8 cellular contexts compared by ENCODE assay signal in genomic region chr6:36911946-36912555, GRCh38. TPM values are rescaled to one million over a fixed set of nuclear protein-coding genes. Genes with fewer than 3 reads are reported as not detected.
DNase-seq lines count a peak whose midpoint lies in the region; ATAC-seq, FAIRE-seq and TF ChIP-seq lines count a peak whose summit lies in the region.

No MANE protein-coding gene starts in this region.

- H3K4me1 ChIP-seq in PC-3 (ENCODE audit: insufficient read depth, low read length) = peaks cover 57% of the 10 kb centered on the region
- H3K4me1 ChIP-seq in GM12878 (ENCODE audit: control insufficient read depth, insufficient read depth, low read length) = peaks cover 20% of the 10 kb centered on the region
- peaks cover 17% of the 10 kb centered on the region for H3K4me1 ChIP-seq in mucosa of descending colon (ENCODE audit: low read depth)
- H3K4me1 ChIP-seq in Karpas-422 (ENCODE audit: low read length) = no peaks in the 10 kb centered on the region

- no peaks in the 10 kb centered on the region for H3K79me2 ChIP-seq in PC-3 (ENCODE audit: low read length)
- no peaks in the 10 kb centered on the region for H3K79me2 ChIP-seq in GM12878 (ENCODE audit: control insufficient read depth, insufficient read depth, low read length)
- peaks cover 2% of the 10 kb centered on the region; the same call in 1 of the 2 replicates for H3K79me2 ChIP-seq in Karpas-422 (ENCODE audit: low read length)

- TF ChIP-seq CTCF in PC-3 (conservative IDR thresholded peaks at IDR 0.05; ENCODE audit: low read depth, low read length) = no peak
- no peak for TF ChIP-seq CTCF in GM12878 (IDR thresholded peaks at IDR 0.05 in 2 of 3, conservative IDR thresholded peaks at IDR 0.05 in 1 of 3; ENCODE audit: control insufficient read depth in 2 of 3, extremely low read depth in 1 of 3, insufficient read depth in 1 of 3, low read depth in 3 of 3, low read length in 3 of 3)
- no peak for TF ChIP-seq CTCF in mucosa of descending colon (IDR thresholded peaks at IDR 0.05)

- ATAC-seq in GM21529 (IDR thresholded peaks at IDR 0.05; ENCODE audit: unreplicated experiment) (peak; percentile 21), PC-3 (no peak), GM12878 (peak; percentile 49), mucosa of descending colon (no peak), sciatic nerve (no peak), left cardiac atrium (no peak)

- H3K27me3 ChIP-seq in PC-3 (ENCODE audit: low read length) (no peaks in the 10 kb centered on the region), GM12878 (replicated peaks in 1 of 2; ENCODE audit: control insufficient read depth in 2 of 2, insufficient read depth in 2 of 2, low read length in 1 of 2) (no peaks in the 10 kb centered on the region), Karpas-422 (ENCODE audit: low read length) (no peaks in the 10 kb centered on the region)

- TF ChIP-seq RAD21 in GM12878 (IDR thresholded peaks at IDR 0.05; ENCODE audit: insufficient read depth, low read depth, low read length) = no peak

- CTCF ChIA-PET in PC-3 (lab: Charles Lee) = no interaction called here
- CTCF ChIA-PET in GM12878 (lab: Yijun Ruan, JAX) = interaction anchor here (0.7 to 5.6 kb wide), 4 partner anchors 8 to 278 kb away, joined by 4 to 40 read pairs (median 4); no protein-coding TSS in a partner anchor

- BruUV-seq in PC-3 (replicated peaks; lab: Mats Ljungman, UMichigan) = no TSS peak
- BruUV-seq in GM12878 (replicated peaks; lab: Mats Ljungman, UMichigan) = no TSS peak

- H2AFZ ChIP-seq in PC-3 (ENCODE audit: low read length) = no peak overlapping the region
- no peak overlapping the region for H2AFZ ChIP-seq in GM12878 (ENCODE audit: control insufficient read depth, low read depth, low read length)
- H2AFZ ChIP-seq in Karpas-422 (ENCODE audit: low read length) = no peak overlapping the region

- no peak for TF ChIP-seq EP300 in GM12878 (IDR thresholded peaks at IDR 0.05; ENCODE audit: borderline replicate concordance in 1 of 2, control insufficient read depth in 1 of 2, low read depth in 2 of 2, low read length in 2 of 2)

- DNase-seq in AML-193 (lab: John Stamatoyannopoulos, UW) (peak; percentile 93 to 94), PC-3 (no peak), GM12878 (ENCODE audit: low read depth, low spot score) (peak; percentile 11), mucosa of descending colon (no peak), sciatic nerve (ENCODE audit: low spot score) (no peak), Karpas-422 (no peak), left cardiac atrium (no peak)

- WGBS in GM12878 (ENCODE audit: insufficient coverage, insufficient replicate concordance, low lambda C conversion rate, missing lambda C conversion rate) = 2% methylated on average over 4 of the region's 4 CpGs

- H3K36me3 ChIP-seq in PC-3 (ENCODE audit: low read depth, low read length) (peaks cover 3% of the 10 kb centered on the region; the same call in 1 of the 2 replicates), GM12878 (ENCODE audit: control insufficient read depth in 2 of 2, insufficient read depth in 2 of 2, low read length in 1 of 2) (peaks cover 4 to 5% of the 10 kb centered on the region in 2 experiments; a peak in 3 of 4 replicates), mucosa of descending colon (ENCODE audit: low read depth) (no peaks in the 10 kb centered on the region), Karpas-422 (ENCODE audit: insufficient read depth, low read length) (peaks cover 20% of the 10 kb centered on the region; the same call in 1 of the 2 replicates)

- H3K9me3 ChIP-seq in PC-3 (ENCODE audit: low read length) (no peaks in the 10 kb centered on the region), GM12878 (replicated peaks; ENCODE audit: control insufficient read depth, insufficient read depth, low read length) (no peaks in the 10 kb centered on the region), mucosa of descending colon (no peaks in the 10 kb centered on the region), Karpas-422 (ENCODE audit: low read length) (no peaks in the 10 kb centered on the region)

- peak overlapping the region; percentile 63 for H3K27ac ChIP-seq in PC-3 (ENCODE audit: low read length)
- H3K27ac ChIP-seq in GM12878 (ENCODE audit: control insufficient read depth, insufficient read depth) = 0 out of 2 replicates have a peak overlapping the region, but pooled peaks have one; percentile 15
- H3K27ac ChIP-seq in Karpas-422 (ENCODE audit: low read length) = no peak overlapping the region

- RAD21 ChIA-PET in GM12878 (lab: Charles Lee; ENCODE audit: unreplicated experiment) = interaction anchor here (1.1 to 1.5 kb wide), 2 partner anchors 95 to 106 kb away, joined by 3 to 7 read pairs; no protein-coding TSS in a partner anchor

- no peak for TF ChIP-seq POLR2A in GM12878 (IDR thresholded peaks at IDR 0.05; ENCODE audit: low read depth, low read length)

- H3K9ac ChIP-seq in PC-3 (ENCODE audit: low read length) (0 out of 2 replicates have a peak overlapping the region, but pooled peaks have one; percentile 1), GM12878 (ENCODE audit: control insufficient read depth, insufficient read depth, low read length) (no peak overlapping the region), Karpas-422 (ENCODE audit: low read length) (no peak overlapping the region)

- no peaks in the 10 kb centered on the region for H3K9me2 ChIP-seq in PC-3 (replicated peaks; ENCODE audit: low read length)
- H3K9me2 ChIP-seq in Karpas-422 (replicated peaks; ENCODE audit: insufficient read depth, low read length) = no peaks in the 10 kb centered on the region

- peak overlapping the region; percentile 5; the same call in 1 of the 2 replicates for H3K4me3 ChIP-seq in PC-3 (ENCODE audit: low read length)
- no peak overlapping the region for H3K4me3 ChIP-seq in GM12878
- no peak overlapping the region for H3K4me3 ChIP-seq in mucosa of descending colon
- no peak overlapping the region for H3K4me3 ChIP-seq in Karpas-422 (ENCODE audit: low read length)

- intact Hi-C loops in PC-3 (cut with micrococcal nuclease) = loop anchor here (1.0 to 5.0 kb wide), 4 partner anchors 8 to 106 kb away; partner anchors contain the start of gene MTCH1
- intact Hi-C loops in GM12878 (cut with micrococcal nuclease; ENCODE audit: unreplicated experiment) = no loop called here
- intact Hi-C loops in mucosa of descending colon (cut with DNase I, micrococcal nuclease) = no loop called here
- intact Hi-C loops in sciatic nerve (cut with DNase I) = no loop called here
- intact Hi-C loops in left cardiac atrium (cut with DNase I) = no loop called here

- H3F3A ChIP-seq in PC-3 (ENCODE audit: low read length, unreplicated experiment) = peaks cover 4% of the 10 kb centered on the region

- H3K4me2 ChIP-seq in PC-3 (ENCODE audit: low read length) (peak overlapping the region; percentile 73), GM12878 (ENCODE audit: control insufficient read depth, insufficient read depth) (peak overlapping the region; percentile 40), Karpas-422 (ENCODE audit: low read depth, low read length, poor library complexity, severe bottlenecking) (no peak overlapping the region)

- POLR2A ChIA-PET in PC-3 (lab: Charles Lee; ENCODE audit: unreplicated experiment) = no interaction called here
- POLR2A ChIA-PET in GM12878 (lab: Charles Lee) = no interaction called here

- no peaks in the 10 kb centered on the region for H4K20me1 ChIP-seq in PC-3 (ENCODE audit: low read length)
- peaks cover 10% of the 10 kb centered on the region; the same call in 1 of the 2 replicates for H4K20me1 ChIP-seq in GM12878 (ENCODE audit: control insufficient read depth, insufficient read depth)
- no peaks in the 10 kb centered on the region for H4K20me1 ChIP-seq in Karpas-422 (ENCODE audit: insufficient read depth, low read depth, low read length)

- SMC1A ChIA-PET in GM12878 (lab: Charles Lee; ENCODE audit: uncharacterized antibody, unreplicated experiment) = interaction anchor here (1.0 to 1.4 kb wide), 3 partner anchors 22 to 95 kb away, joined by 3 to 4 read pairs (median 3); no protein-coding TSS in a partner anchor

- in situ Hi-C loops in GM12878 (cut with MboI) = no loop called here

- no peak for FAIRE-seq in GM12878 (lab: Jason Lieb, UNC)

RNA-seq across cellular contexts. Expression of gene C6orf89, which starts 26.3 kb away (rescaled TPM):
- total RNA-seq in PC-3 (2014; rRNA removed) = 23.2 and 27.8 TPM in 2 replicates
- total RNA-seq in GM12878 (2013; cell fraction: nucleolus; rRNA removed) = 21.8 and 25.8 TPM in 2 replicates
- total RNA-seq in GM12878 (2014; rRNA removed) = 30.2 and 33.8 TPM in 2 replicates
- total RNA-seq in GM12878 (2014; rRNA removed; fragmentation: Illumina TruSeq; extraction: Trizol) = 27.1 and 28.4 TPM in 2 replicates
- total RNA-seq in GM12878 (2021) = 36.0 and 37.5 TPM in 2 replicates
- 16.8 TPM for polyA plus RNA-seq in GM12878 (2011; ENCODE audit: low read depth)
- polyA plus RNA-seq in GM12878 (2011; rRNA removed) = 16.8 and 22.1 TPM in 2 replicates
- 16.3 and 17.0 TPM in 2 replicates for polyA plus RNA-seq in GM12878 (2011; cell fraction: cytosol; rRNA removed)
- 12.1 and 13.8 TPM in 2 replicates for polyA plus RNA-seq in GM12878 (2011; cell fraction: nucleus; rRNA removed)
- 21.7 and 25.4 TPM in 2 replicates for polyA plus RNA-seq in GM12878 (2012)
- 42.7 and 45.8 TPM in 2 replicates for polyA plus RNA-seq in GM12878 (2014; fragmentation: Illumina TruSeq; extraction: Trizol)
- 10 to 100 TPM; 10.8 to 11.4 TPM for polyA plus RNA-seq in GM12878 (2014; fragmentation: Nextera tagmentation; extraction: Ambion mirVana)
- polyA plus RNA-seq in GM12878 (2014; rRNA removed) = 23.6 and 24.9 TPM in 2 replicates
- 10 to 100 TPM; 30.2 to 33.3 TPM for polyA plus RNA-seq in GM12878 (2016; fragmentation: Nextera tagmentation; extraction: Ambion mirVana)
- 11.7 and 17.8 TPM in 2 replicates for polyA minus RNA-seq in GM12878 (2011; rRNA and poly(A)+ RNA removed)
- polyA minus RNA-seq in GM12878 (2011; cell fraction: cytosol; rRNA and poly(A)+ RNA removed) = 4.3 and 7.9 TPM in 2 replicates
- polyA minus RNA-seq in GM12878 (2011; cell fraction: nucleus; rRNA and poly(A)+ RNA removed) = 3.3 and 4.3 TPM in 2 replicates
- total RNA-seq in mucosa of descending colon = 10 to 100 TPM; 53.9 to 66.6 (median 56.0) TPM
- 56.6 TPM for total RNA-seq in sciatic nerve
- 42.9 and 53.1 TPM in 2 replicates for total RNA-seq in Karpas-422 (2014; rRNA removed; shearing (Covaris generic); ENCODE audit: low replicate concordance)
- total RNA-seq in left cardiac atrium = 10 to 100 TPM; 62.9 to 74.1 TPM

RNA-seq across cellular contexts. Expression of gene PPIL1, which starts 37.4 kb away (rescaled TPM):
- total RNA-seq in PC-3 (2014; rRNA removed) (37.3 and 39.9 TPM in 2 replicates), GM12878 (2014; rRNA removed) (50.2 and 54.0 TPM in 2 replicates), GM12878 (2014; rRNA removed; fragmentation: Illumina TruSeq; extraction: Trizol) (62.7 and 66.7 TPM in 2 replicates), GM12878 (2021) (39.5 and 40.8 TPM in 2 replicates), mucosa of descending colon (10 to 100 TPM in 2 of 3 donors, 1 to 10 TPM in 1; 7.2 to 14.2 (median 10.5) TPM), sciatic nerve (12.7 TPM), left cardiac atrium (10 to 100 TPM; 52.4 to 56.3 TPM)
- 8.4 and 8.5 TPM in 2 replicates for total RNA-seq in GM12878 (2013; cell fraction: nucleolus; rRNA removed)
- 21.6 TPM for polyA plus RNA-seq in GM12878 (2011; ENCODE audit: low read depth)
- polyA plus RNA-seq in GM12878 (2011; rRNA removed) (54.8 and 56.8 TPM in 2 replicates), GM12878 (2014; fragmentation: Illumina TruSeq; extraction: Trizol) (75.5 and 98.4 TPM in 2 replicates), GM12878 (2014; fragmentation: Nextera tagmentation; extraction: Ambion mirVana) (10 to 100 TPM; 74.4 to 95.8 TPM), GM12878 (2014; rRNA removed) (42.6 and 42.8 TPM in 2 replicates), GM12878 (2016; fragmentation: Nextera tagmentation; extraction: Ambion mirVana) (10 to 100 TPM; 81.8 to 86.7 TPM)
- 41.8 and 45.3 TPM in 2 replicates for polyA plus RNA-seq in GM12878 (2011; cell fraction: cytosol; rRNA removed)
- 15.3 and 16.4 TPM in 2 replicates for polyA plus RNA-seq in GM12878 (2011; cell fraction: nucleus; rRNA removed)
- polyA plus RNA-seq in GM12878 (2012) = 23.8 and 26.6 TPM in 2 replicates
- 49.7 and 50.1 TPM in 2 replicates for polyA minus RNA-seq in GM12878 (2011; rRNA and poly(A)+ RNA removed)
- 12.7 and 14.3 TPM in 2 replicates for polyA minus RNA-seq in GM12878 (2011; cell fraction: cytosol; rRNA and poly(A)+ RNA removed)
- polyA minus RNA-seq in GM12878 (2011; cell fraction: nucleus; rRNA and poly(A)+ RNA removed) = 5.0 and 9.7 TPM in 2 replicates
- total RNA-seq in Karpas-422 (2014; rRNA removed; shearing (Covaris generic); ENCODE audit: low replicate concordance) = 17.2 and 37.3 TPM in 2 replicates

RNA-seq across cellular contexts. Expression of gene PI16, which starts 42.5 kb away (rescaled TPM):
- 0.07 TPM in 1 of 2 replicates, not detected in the other for total RNA-seq in PC-3 (2014; rRNA removed)
- total RNA-seq in GM12878 (2013; cell fraction: nucleolus; rRNA removed) = not detected in 2 replicates
- not detected in 2 replicates for total RNA-seq in GM12878 (2014; rRNA removed)
- total RNA-seq in GM12878 (2014; rRNA removed; fragmentation: Illumina TruSeq; extraction: Trizol) = not detected in 2 replicates
- total RNA-seq in GM12878 (2021) = not detected in 2 replicates
- polyA plus RNA-seq in GM12878 (2011; ENCODE audit: low read depth) = not detected
- not detected in 2 replicates for polyA plus RNA-seq in GM12878 (2011; rRNA removed)
- polyA plus RNA-seq in GM12878 (2011; cell fraction: cytosol; rRNA removed) = not detected in 2 replicates
- not detected in 2 replicates for polyA plus RNA-seq in GM12878 (2011; cell fraction: nucleus; rRNA removed)
- polyA plus RNA-seq in GM12878 (2012) = not detected in 2 replicates
- not detected in 2 replicates for polyA plus RNA-seq in GM12878 (2014; fragmentation: Illumina TruSeq; extraction: Trizol)
- polyA plus RNA-seq in GM12878 (2014; fragmentation: Nextera tagmentation; extraction: Ambion mirVana) = under 1 TPM in 1 of 2 experiments, not detected in 1; 0.08 TPM
- not detected in 2 replicates for polyA plus RNA-seq in GM12878 (2014; rRNA removed)
- under 1 TPM in 1 of 2 experiments, not detected in 1; 0.12 TPM for polyA plus RNA-seq in GM12878 (2016; fragmentation: Nextera tagmentation; extraction: Ambion mirVana)
- polyA minus RNA-seq in GM12878 (2011; rRNA and poly(A)+ RNA removed) = not detected in 2 replicates
- polyA minus RNA-seq in GM12878 (2011; cell fraction: cytosol; rRNA and poly(A)+ RNA removed) = not detected in 2 replicates
- not detected in 2 replicates for polyA minus RNA-seq in GM12878 (2011; cell fraction: nucleus; rRNA and poly(A)+ RNA removed)
- 1 to 10 TPM in 2 of 3 donors, under 1 TPM in 1; 0.46 to 6.1 (median 3.9) TPM for total RNA-seq in mucosa of descending colon
- 91.7 TPM for total RNA-seq in sciatic nerve
- 0.07 TPM in 1 of 2 replicates, not detected in the other for total RNA-seq in Karpas-422 (2014; rRNA removed; shearing (Covaris generic); ENCODE audit: low replicate concordance)
- 10 to 100 TPM; 28.2 to 47.0 TPM for total RNA-seq in left cardiac atrium

Comparison
In these comparisons a context has a peak if more than half of its experiments do, and no peak if none do; other contexts are left out.
1. DNase-seq: peak in AML-193 (2 of 2) and GM12878 (single experiment); none in PC-3 (single experiment), mucosa of descending colon (0 of 3), sciatic nerve (single experiment), Karpas-422 (single experiment) and left cardiac atrium (single experiment).
2. ATAC-seq: peak in GM21529 (single experiment) and GM12878 (single experiment); none in PC-3 (single experiment), mucosa of descending colon (single experiment), sciatic nerve (single experiment) and left cardiac atrium (0 of 2).
3. RNA of gene PI16, which starts 42.5 kb away (total RNA-seq): 91.7 TPM in sciatic nerve (single experiment) and 28.2 to 47.0 TPM in left cardiac atrium; 0.46 to 6.1 TPM in mucosa of descending colon, not detected in GM12878, 0.07 TPM in Karpas-422 and 0.07 TPM in PC-3; every median in the first group is over 4 times any median in the second.